8 cellular contexts compared by ENCODE assay signal in genomic region chr6:105879902-105880547, GRCh38.
DNase-seq lines count a peak whose midpoint lies in the region; ATAC-seq and TF ChIP-seq lines count a peak whose summit lies in the region.

No MANE protein-coding gene starts in this region.

- DNase-seq in activated T-helper 2 cell treated with anti-CD3 and anti-CD28 coated beads, Interferon-gamma antibody, Interleukin-2, Interleukin-4, amounts not matched to agents 10 μg/mL and 5 μg/mL and 100 μg/mL, durations not matched to agents 14 hours and 24 hours and 36 hours (ENCODE audit: low spot score) = no peak
- DNase-seq in spleen (peak; percentile 80), neural progenitor cell (ENCODE audit: low spot score) (no peak), HuH-7 (ENCODE audit: low spot score) (no peak), NCI-H1092 (lab: John Stamatoyannopoulos, UW) (no peak)

- TF ChIP-seq CTCF in spleen (IDR thresholded peaks at IDR 0.05 in 8 of 11, conservative IDR thresholded peaks at IDR 0.05 in 3 of 11) (no peak), neural progenitor cell (IDR thresholded peaks at IDR 0.05) (no peak)

- H3K36me3 ChIP-seq in spleen (no peaks in the 10 kb centered on the region), neural progenitor cell (no peaks in the 10 kb centered on the region)

- H3K9me3 Mint-ChIP-seq in activated T-helper 2 cell treated with anti-CD3 and anti-CD28 coated beads, Interferon-gamma antibody, Interleukin-2, Interleukin-4, amounts not matched to agents 10 μg/mL and 5 μg/mL and 100 μg/mL, durations not matched to agents 14 hours and 24 hours and 36 hours = no peaks in the 10 kb centered on the region
- no peaks in the 10 kb centered on the region for H3K9me3 Mint-ChIP-seq in neural progenitor cell

- no peak overlapping the region for H3K4me2 ChIP-seq in neural progenitor cell

- peaks cover 58% of the 10 kb centered on the region for H3K4me1 Mint-ChIP-seq in activated T-helper 2 cell treated with anti-CD3 and anti-CD28 coated beads, Interferon-gamma antibody, Interleukin-2, Interleukin-4, amounts not matched to agents 10 μg/mL and 5 μg/mL and 100 μg/mL, durations not matched to agents 14 hours and 24 hours and 36 hours (ENCODE audit: low read depth)
- peaks cover 10% of the 10 kb centered on the region for H3K4me1 Mint-ChIP-seq in neural progenitor cell

- peaks cover 4% of the 10 kb centered on the region for H3K27me3 Mint-ChIP-seq in activated T-helper 2 cell treated with anti-CD3 and anti-CD28 coated beads, Interferon-gamma antibody, Interleukin-2, Interleukin-4, amounts not matched to agents 10 μg/mL and 5 μg/mL and 100 μg/mL, durations not matched to agents 14 hours and 24 hours and 36 hours (ENCODE audit: low read depth)
- H3K27me3 Mint-ChIP-seq in neural progenitor cell (ENCODE audit: insufficient read depth, low read depth) = peaks cover 7% of the 10 kb centered on the region

- H3K79me2 ChIP-seq in neural progenitor cell (ENCODE audit: low read depth) = no peaks in the 10 kb centered on the region

- H3K4me3 Mint-ChIP-seq in activated T-helper 2 cell treated with anti-CD3 and anti-CD28 coated beads, Interferon-gamma antibody, Interleukin-2, Interleukin-4, amounts not matched to agents 10 μg/mL and 5 μg/mL and 100 μg/mL, durations not matched to agents 14 hours and 24 hours and 36 hours (ENCODE audit: low read depth) = peak overlapping the region; percentile 43
- no peak overlapping the region for H3K4me3 Mint-ChIP-seq in neural progenitor cell

- H3K9me3 ChIP-seq in spleen = no peaks in the 10 kb centered on the region
- no peaks in the 10 kb centered on the region for H3K9me3 ChIP-seq in neural progenitor cell (ENCODE audit: low read depth)

- no peak overlapping the region for H2AFZ ChIP-seq in neural progenitor cell (replicated peaks)

- H3K4me3 ChIP-seq in spleen = peak overlapping the region in 1 of 8 donors; percentile 47
- no peak overlapping the region for H3K4me3 ChIP-seq in neural progenitor cell

- WGBS in spleen, 5 donors = 17 to 36% (median 26%) methylated on average over 13 of the region's 13 CpGs

- H3K4me1 ChIP-seq in spleen = peaks cover 0 to 62% (median 14%) of the 10 kb centered on the region in 6 donors
- H3K4me1 ChIP-seq in neural progenitor cell = no peaks in the 10 kb centered on the region

- TF ChIP-seq POLR2A in spleen (IDR thresholded peaks at IDR 0.05) = no peak

- H3K27ac Mint-ChIP-seq in activated T-helper 2 cell treated with anti-CD3 and anti-CD28 coated beads, Interferon-gamma antibody, Interleukin-2, Interleukin-4, amounts not matched to agents 10 μg/mL and 5 μg/mL and 100 μg/mL, durations not matched to agents 14 hours and 24 hours and 36 hours = peak overlapping the region; percentile 21
- no peak overlapping the region for H3K27ac Mint-ChIP-seq in neural progenitor cell

- H3K27ac ChIP-seq in spleen (peak overlapping the region in 4 of 8 donors; percentile 38 to 56 (median 52)), neural progenitor cell (no peak overlapping the region)

- no peak overlapping the region for H3K9ac ChIP-seq in neural progenitor cell

- no peaks in the 10 kb centered on the region for H3K27me3 ChIP-seq in spleen (replicated peaks in 1 of 7)
- no peaks in the 10 kb centered on the region for H3K27me3 ChIP-seq in neural progenitor cell

- intact Hi-C loops in activated T-helper 2 cell treated with anti-CD3 and anti-CD28 coated beads, Interferon-gamma antibody, Interleukin-2, Interleukin-4, amounts not matched to agents 10 μg/mL and 5 μg/mL and 100 μg/mL, durations not matched to agents 14 hours and 24 hours and 36 hours (cut with micrococcal nuclease) = loop anchor here (2.0 to 10.0 kb wide), 7 partner anchors 68 to 395 kb away; partner anchors contain the start of gene PRDM1
- intact Hi-C loops in spleen (cut with DNase I; ENCODE audit: low total_unique reads) = no loop called here

- ATAC-seq in GM18511 (IDR thresholded peaks at IDR 0.05; ENCODE audit: unreplicated experiment) (peak; percentile 67), HG03565 (IDR thresholded peaks at IDR 0.05; ENCODE audit: unreplicated experiment) (peak; percentile 59), GM18517 (IDR thresholded peaks at IDR 0.05; ENCODE audit: unreplicated experiment) (no peak)

- H3F3A ChIP-seq in neural progenitor cell (ENCODE audit: low read depth) = no peaks in the 10 kb centered on the region

- H4K20me1 ChIP-seq in neural progenitor cell (ENCODE audit: low read depth) = no peaks in the 10 kb centered on the region

- H3K36me3 Mint-ChIP-seq in activated T-helper 2 cell treated with anti-CD3 and anti-CD28 coated beads, Interferon-gamma antibody, Interleukin-2, Interleukin-4, amounts not matched to agents 10 μg/mL and 5 μg/mL and 100 μg/mL, durations not matched to agents 14 hours and 24 hours and 36 hours (ENCODE audit: low read depth) = no peaks in the 10 kb centered on the region
- no peaks in the 10 kb centered on the region for H3K36me3 Mint-ChIP-seq in neural progenitor cell
